Comparison of ENCODE assay signal across 27 cellular contexts in genomic region chr18:65620076-65620696, GRCh38.
"Had no signal": no experiment of that assay in that cellular context is flagged by ENCODE, and none has a peak within 500 bp of the region (broad histone marks: within the 10 kb centered on the region; RNA-seq: fewer than 3 reads in every experiment).

No MANE protein-coding gene starts in this region.

- H3K4me3 Mint-ChIP-seq: activated CD8-positive, alpha-beta T cell treated with anti-CD3 and anti-CD28 coated beads, Interleukin-2, amount 10 ng/mL, durations not matched to agents 7 days and 5 days; activated naive CD8-positive, alpha-beta T cell; T-helper 1 cell treated with Interleukin-12 subunit alpha and Interleukin-12 subunit beta and Interleukin-4 antibody, amounts not matched to agents 30 μg/mL and 1 μg/mL, for 36 hours; WTC11 had no signal

- H3K27ac Mint-ChIP-seq: activated CD8-positive, alpha-beta T cell treated with anti-CD3 and anti-CD28 coated beads, Interleukin-2, amount 10 ng/mL, durations not matched to agents 7 days and 5 days; activated naive CD8-positive, alpha-beta T cell; T-helper 1 cell treated with Interleukin-12 subunit alpha and Interleukin-12 subunit beta and Interleukin-4 antibody, amounts not matched to agents 30 μg/mL and 1 μg/mL, for 36 hours; WTC11 had no signal

- H3K4me3 ChIP-seq: cardiac muscle cell, Peyer's patch, SJSA1 had no signal

- H3K4me1 ChIP-seq: Peyer's patch, SJSA1 had no signal

- H3K36me3 ChIP-seq: brain microvascular endothelial cell, cardiac muscle cell, Peyer's patch, SJSA1 had no signal

- H3K9me3 ChIP-seq: Peyer's patch had no signal

- DNase-seq: activated CD4-positive, alpha-beta T cell treated with anti-CD3 and anti-CD28 coated beads for 48 hours; activated CD4-positive, alpha-beta T cell treated with anti-CD3 and anti-CD28 coated beads, Interleukin-2, amount 50 U/mL, for 4 hours; activated CD4-positive, CD25-positive, alpha-beta regulatory T cell treated with anti-CD3 and anti-CD28 coated beads, Interleukin-2, amount 50 U/mL, for 72 hours; activated CD8-positive, alpha-beta memory T cell treated with anti-CD3 and anti-CD28 coated beads, Interleukin-2, amount 50 U/mL, for 48 hours; activated CD8-positive, alpha-beta T cell treated with anti-CD3 and anti-CD28 coated beads, Interleukin-2, amount 10 ng/mL, durations not matched to agents 7 days and 5 days; activated effector memory CD4-positive, alpha-beta T cell treated with Interleukin-2 at 50 U/mL for 16 hours; activated naive CD4-positive, alpha-beta T cell; activated T-cell treated with anti-CD3 and anti-CD28 coated beads, Interleukin-2, amount 50 U/mL, for 1 hour; brain microvascular endothelial cell; IMR-90; Kasumi-1; KBM-7; NCI-H1048; NCI-H146; NCI-H187 treated with DMSO at 0.1 percent for 48 hours; NCI-H2081 treated with DMSO at 0.1 percent for 48 hours; NCI-H2171; NCI-H2227 treated with DMSO at 0.1 percent for 48 hours; NCI-H510A; NCI-H526 treated with DMSO at 0.1 percent for 48 hours; Peyer's patch had no signal

- H3K36me3 Mint-ChIP-seq: activated naive CD8-positive, alpha-beta T cell; WTC11 had no signal

- H3K27me3 ChIP-seq: brain microvascular endothelial cell, cardiac muscle cell, Peyer's patch, SJSA1 had no signal

- H3K27me3 Mint-ChIP-seq: activated naive CD8-positive, alpha-beta T cell had no signal

- H3K27ac ChIP-seq: brain microvascular endothelial cell, cardiac muscle cell, Peyer's patch, RWPE1, SJSA1 had no signal

- ATAC-seq: activated CD8-positive, alpha-beta T cell treated with anti-CD3 and anti-CD28 coated beads, Interleukin-2, amount 10 ng/mL, durations not matched to agents 7 days and 5 days; WTC11 had no signal

- H3K9me3 Mint-ChIP-seq: WTC11 had no signal
